In the genomic region with DNA sequence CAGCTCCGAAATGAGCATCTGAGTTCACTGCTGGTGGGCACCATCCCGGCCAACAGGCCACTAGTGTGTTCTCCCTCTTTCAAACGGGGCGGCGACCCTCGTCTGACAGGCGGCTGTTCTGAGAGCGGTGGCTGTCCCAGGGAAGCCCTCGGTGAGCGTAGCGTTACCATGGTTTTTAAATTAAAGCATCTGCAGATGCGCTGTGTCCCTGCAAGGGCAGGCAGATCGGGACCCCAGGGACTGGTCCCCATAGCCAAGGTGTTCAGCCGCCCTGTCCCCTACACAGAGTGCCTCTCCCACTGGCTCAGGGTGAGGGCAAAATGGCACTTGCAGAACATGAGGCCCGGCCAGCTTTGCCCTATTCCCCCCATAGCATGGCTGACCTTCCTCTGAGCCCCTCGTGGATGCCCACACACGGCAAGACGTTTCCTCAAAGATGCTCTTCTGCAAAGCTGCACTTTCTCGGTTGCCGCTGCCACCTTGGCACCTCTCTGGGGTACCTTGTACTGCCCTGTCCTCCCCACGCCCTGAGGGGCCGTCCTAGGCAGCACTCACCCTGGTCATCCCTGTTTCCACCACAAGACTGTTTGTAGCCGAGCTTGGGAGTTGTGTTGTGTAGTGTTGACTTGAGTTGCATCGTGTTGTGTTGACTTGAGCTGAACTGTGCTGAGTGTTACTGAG, we compare ENCODE assay signal across 19 cellular contexts. TPM values are rescaled to one million over a fixed set of nuclear protein-coding genes. Genes with fewer than 3 reads are reported as not detected.
DNase-seq lines count a peak whose midpoint lies in the region; ATAC-seq and TF ChIP-seq lines count a peak whose summit lies in the region.
"Had no signal": no experiment of that assay in that cellular context is flagged by ENCODE, and none has a peak within 500 bp of the region (broad histone marks: within the 10 kb centered on the region; RNA-seq: fewer than 3 reads in every experiment).

No MANE protein-coding gene starts in this region.

- H3K4me3 ChIP-seq in RWPE2 (ENCODE audit: severe bottlenecking) (no peak overlapping the region), mesenchymal stem cell (ENCODE audit: insufficient read depth in 1 of 2, low read depth in 1 of 2, low read length in 2 of 2) (no peak overlapping the region), foreskin fibroblast (ENCODE audit: low read depth in 1 of 2, low read length in 2 of 2) (no peak overlapping the region)
- H3K4me3 ChIP-seq: MG63 had no signal

- DNase-seq in activated naive CD4-positive, alpha-beta T cell treated with anti-CD3 and anti-CD28 coated beads for 36 hours, result no peak
- DNase-seq in RWPE2 (ENCODE audit: low spot score) (peak; percentile 47), mesenchymal stem cell (no peak), sciatic nerve (ENCODE audit: low spot score) (peak; percentile 52), foreskin fibroblast (no peak), GM20000 (ENCODE audit: low spot score) (no peak), DMS 273 (lab: John Stamatoyannopoulos, UW; ENCODE audit: unreplicated experiment) (no peak)
- DNase-seq: 8988T, DMS79 treated with DMSO at 0.1 percent for 48 hours, GDM1, HFFc6, MG63, NCI-H1092 treated with DMSO at 0.1 percent for 48 hours, NCI-H1694 treated with DMSO at 0.1 percent for 48 hours, NCI-H446 treated with DMSO at 0.1 percent for 48 hours, NCI-H748 treated with DMSO at 0.1 percent for 48 hours, SHP77 had no signal

- H3K23ac ChIP-seq in mesenchymal stem cell (ENCODE audit: low read length in 2 of 2), result no peak overlapping the region

- peak overlapping the region; percentile 55 for H3K27ac Mint-ChIP-seq in activated naive CD4-positive, alpha-beta T cell treated with anti-CD3 and anti-CD28 coated beads, Interleukin-2, amount 50 U/mL, for 24 hours
- no peak overlapping the region for H3K27ac Mint-ChIP-seq in activated naive CD4-positive, alpha-beta T cell treated with anti-CD3 and anti-CD28 coated beads for 36 hours
- H3K27ac Mint-ChIP-seq: HFFc6 had no signal

- intact Hi-C loops in activated naive CD4-positive, alpha-beta T cell treated with anti-CD3 and anti-CD28 coated beads for 36 hours (cut with micrococcal nuclease), result no loop called here
- intact Hi-C loops in sciatic nerve (cut with DNase I), result no loop called here

- no peak overlapping the region for H2BK120ac ChIP-seq in mesenchymal stem cell (ENCODE audit: low read depth, low read length)

- H3K4ac ChIP-seq in mesenchymal stem cell (ENCODE audit: low read depth in 1 of 2, low read length in 2 of 2), result no peak overlapping the region

- H2AFZ ChIP-seq in mesenchymal stem cell (ENCODE audit: low read depth, low read length), result no peak overlapping the region

- H3K4me1 ChIP-seq in RWPE2 (ENCODE audit: insufficient read depth, poor library complexity, severe bottlenecking) (no peaks in the 10 kb centered on the region), mesenchymal stem cell (ENCODE audit: control insufficient read depth, insufficient read depth, low read depth, low read length) (peaks cover 42% of the 10 kb centered on the region)

- no peak overlapping the region for H3K4me3 Mint-ChIP-seq in activated naive CD4-positive, alpha-beta T cell treated with anti-CD3 and anti-CD28 coated beads, Interleukin-2, amount 50 U/mL, for 24 hours
- no peak overlapping the region for H3K4me3 Mint-ChIP-seq in activated naive CD4-positive, alpha-beta T cell treated with anti-CD3 and anti-CD28 coated beads for 36 hours
- H3K4me3 Mint-ChIP-seq: HFFc6 had no signal

- H4K8ac ChIP-seq in mesenchymal stem cell (ENCODE audit: low read length), result no peak overlapping the region

- H3K36me3 ChIP-seq in RWPE2 (ENCODE audit: low read depth) (no peaks in the 10 kb centered on the region), mesenchymal stem cell (ENCODE audit: control insufficient read depth in 1 of 2, insufficient read depth in 2 of 2, low read depth in 1 of 2, low read length in 2 of 2) (no peaks in the 10 kb centered on the region)
- H3K36me3 ChIP-seq: MG63 had no signal

- H2BK12ac ChIP-seq in mesenchymal stem cell (ENCODE audit: low read length in 2 of 2), result no peak overlapping the region

- ATAC-seq in RWPE2 (ENCODE audit: low read depth) (no peak), sciatic nerve (no peak)

- peaks cover 11% of the 10 kb centered on the region for H3K36me3 Mint-ChIP-seq in activated naive CD4-positive, alpha-beta T cell treated with anti-CD3 and anti-CD28 coated beads, Interleukin-2, amount 50 U/mL, for 24 hours
- peaks cover 8% of the 10 kb centered on the region for H3K36me3 Mint-ChIP-seq in activated naive CD4-positive, alpha-beta T cell treated with anti-CD3 and anti-CD28 coated beads for 36 hours (ENCODE audit: low read depth)

- no peaks in the 10 kb centered on the region for H3K27me3 Mint-ChIP-seq in activated naive CD4-positive, alpha-beta T cell treated with anti-CD3 and anti-CD28 coated beads, Interleukin-2, amount 50 U/mL, for 24 hours
- no peaks in the 10 kb centered on the region for H3K27me3 Mint-ChIP-seq in activated naive CD4-positive, alpha-beta T cell treated with anti-CD3 and anti-CD28 coated beads for 36 hours (ENCODE audit: low read depth)

- H4K91ac ChIP-seq in mesenchymal stem cell (ENCODE audit: low read length), result peak overlapping the region; percentile 52

- H3K27me3 ChIP-seq in RWPE2 (ENCODE audit: insufficient read depth, poor library complexity, severe bottlenecking) (no peaks in the 10 kb centered on the region), mesenchymal stem cell (ENCODE audit: control insufficient read depth in 1 of 2, insufficient read depth in 1 of 2, low read length in 2 of 2) (peaks cover 0 to 41% of the 10 kb centered on the region in 2 experiments)
- H3K27me3 ChIP-seq: MG63 had no signal

- H3K4me1 Mint-ChIP-seq in activated naive CD4-positive, alpha-beta T cell treated with anti-CD3 and anti-CD28 coated beads, Interleukin-2, amount 50 U/mL, for 24 hours, result no peaks in the 10 kb centered on the region
- H3K4me1 Mint-ChIP-seq in activated naive CD4-positive, alpha-beta T cell treated with anti-CD3 and anti-CD28 coated beads for 36 hours (ENCODE audit: low read depth), result no peaks in the 10 kb centered on the region

- H3K9me3 ChIP-seq in RWPE2 (ENCODE audit: severe bottlenecking) (no peaks in the 10 kb centered on the region), mesenchymal stem cell (ENCODE audit: control insufficient read depth, low read length) (no peaks in the 10 kb centered on the region)
- H3K9me3 ChIP-seq: MG63 had no signal

- H3K9ac ChIP-seq in mesenchymal stem cell (ENCODE audit: low read length), result no peak overlapping the region

- no peak overlapping the region for H3K18ac ChIP-seq in mesenchymal stem cell (ENCODE audit: low read depth in 1 of 2, low read length in 2 of 2)

- H3K27ac ChIP-seq in RWPE2 (ENCODE audit: poor library complexity, severe bottlenecking) (no peak overlapping the region), mesenchymal stem cell (ENCODE audit: low read length, poor library complexity, severe bottlenecking) (peak overlapping the region; percentile 59)
- H3K27ac ChIP-seq: C4-2B had no signal

- peak overlapping the region in 1 of 2 experiments; percentile 13 for H3K14ac ChIP-seq in mesenchymal stem cell (ENCODE audit: low read length in 2 of 2)

- no peak overlapping the region for H2BK15ac ChIP-seq in mesenchymal stem cell (ENCODE audit: low read depth, poor library complexity, severe bottlenecking)

- H3K9me3 Mint-ChIP-seq in activated naive CD4-positive, alpha-beta T cell treated with anti-CD3 and anti-CD28 coated beads, Interleukin-2, amount 50 U/mL, for 24 hours, result no peaks in the 10 kb centered on the region
- peaks cover 3% of the 10 kb centered on the region for H3K9me3 Mint-ChIP-seq in activated naive CD4-positive, alpha-beta T cell treated with anti-CD3 and anti-CD28 coated beads for 36 hours
- H3K9me3 Mint-ChIP-seq: HFFc6 had no signal

- WGBS in mesenchymal stem cell, result 95% methylated on average over 24 of the region's 24 CpGs

- H2BK5ac ChIP-seq in mesenchymal stem cell (ENCODE audit: low read depth, low read length, poor library complexity, severe bottlenecking), result peak overlapping the region; percentile 80

- peak overlapping the region; percentile 7 for H2AK5ac ChIP-seq in mesenchymal stem cell (ENCODE audit: low read length, severe bottlenecking)

- H3K79me1 ChIP-seq in mesenchymal stem cell (replicated peaks; ENCODE audit: low read length, poor library complexity, severe bottlenecking), result no peaks in the 10 kb centered on the region

- CTCF ChIA-PET in activated naive CD4-positive, alpha-beta T cell treated with anti-CD3 and anti-CD28 coated beads for 36 hours (lab: Charles Lee), result no interaction called here

- TF ChIP-seq CTCF in RWPE2 (IDR thresholded peaks at IDR 0.05; ENCODE audit: poor library complexity, severe bottlenecking) (no peak), foreskin fibroblast (IDR thresholded peaks at IDR 0.05; ENCODE audit: low read depth, low read length) (no peak), GM20000 (IDR thresholded peaks at IDR 0.05; ENCODE audit: extremely low read depth, missing control alignments) (no peak)

- H3K4me2 ChIP-seq in mesenchymal stem cell (ENCODE audit: low read length, poor library complexity, severe bottlenecking), result no peak overlapping the region

RNA-seq across cellular contexts. Expression of a gene that starts 51.9 kb away (rescaled TPM):
- total RNA-seq in activated naive CD4-positive, alpha-beta T cell treated with anti-CD3 and anti-CD28 coated beads for 36 hours, result under 1 TPM; 0.17 to 0.20 TPM
- polyA plus RNA-seq in mesenchymal stem cell (2013, experiment 1 of 2), result 0.08 TPM
- 0.05 TPM for polyA plus RNA-seq in mesenchymal stem cell (2013, experiment 2 of 2)
- total RNA-seq in sciatic nerve, result 7.2 TPM

Comparison
In these comparisons a context has a peak if more than half of its experiments do, and no peak if none do; other contexts are left out.
1. DNase-seq: peak in RWPE2 (single experiment) and sciatic nerve (single experiment); none in activated naive CD4-positive, alpha-beta T cell treated with anti-CD3 and anti-CD28 coated beads for 36 hours (single experiment), mesenchymal stem cell (single experiment), foreskin fibroblast (0 of 2), GM20000 (single experiment) and DMS 273 (single experiment).